ENCODE assay signal across 1 cellular context in genomic region chr14:76760331-76761197, GRCh38.
TF ChIP-seq lines count a peak whose summit lies in the region.

No MANE protein-coding gene starts in this region.

TF ChIP-seq in HepG2, 621 proteins besides CTCF, POLR2A, EP300 and RAD21 (continued from another document):
- TF ChIP-seq ZBTB40 (IDR thresholded peaks at IDR 0.05) (no peak), ZBTB40 (CRISPR knock-in tag; IDR thresholded peaks at IDR 0.05) (no peak), ZNF773 (CRISPR knock-in tag; IDR thresholded peaks at IDR 0.05; ENCODE audit: borderline replicate concordance) (no peak), CREB1 (IDR thresholded peaks at IDR 0.05) (no peak), CREB1 (CRISPR knock-in tag; IDR thresholded peaks at IDR 0.05) (no peak), ZGPAT (CRISPR knock-in tag; IDR thresholded peaks at IDR 0.05) (no peak)
- TF ChIP-seq, protein P1, sequence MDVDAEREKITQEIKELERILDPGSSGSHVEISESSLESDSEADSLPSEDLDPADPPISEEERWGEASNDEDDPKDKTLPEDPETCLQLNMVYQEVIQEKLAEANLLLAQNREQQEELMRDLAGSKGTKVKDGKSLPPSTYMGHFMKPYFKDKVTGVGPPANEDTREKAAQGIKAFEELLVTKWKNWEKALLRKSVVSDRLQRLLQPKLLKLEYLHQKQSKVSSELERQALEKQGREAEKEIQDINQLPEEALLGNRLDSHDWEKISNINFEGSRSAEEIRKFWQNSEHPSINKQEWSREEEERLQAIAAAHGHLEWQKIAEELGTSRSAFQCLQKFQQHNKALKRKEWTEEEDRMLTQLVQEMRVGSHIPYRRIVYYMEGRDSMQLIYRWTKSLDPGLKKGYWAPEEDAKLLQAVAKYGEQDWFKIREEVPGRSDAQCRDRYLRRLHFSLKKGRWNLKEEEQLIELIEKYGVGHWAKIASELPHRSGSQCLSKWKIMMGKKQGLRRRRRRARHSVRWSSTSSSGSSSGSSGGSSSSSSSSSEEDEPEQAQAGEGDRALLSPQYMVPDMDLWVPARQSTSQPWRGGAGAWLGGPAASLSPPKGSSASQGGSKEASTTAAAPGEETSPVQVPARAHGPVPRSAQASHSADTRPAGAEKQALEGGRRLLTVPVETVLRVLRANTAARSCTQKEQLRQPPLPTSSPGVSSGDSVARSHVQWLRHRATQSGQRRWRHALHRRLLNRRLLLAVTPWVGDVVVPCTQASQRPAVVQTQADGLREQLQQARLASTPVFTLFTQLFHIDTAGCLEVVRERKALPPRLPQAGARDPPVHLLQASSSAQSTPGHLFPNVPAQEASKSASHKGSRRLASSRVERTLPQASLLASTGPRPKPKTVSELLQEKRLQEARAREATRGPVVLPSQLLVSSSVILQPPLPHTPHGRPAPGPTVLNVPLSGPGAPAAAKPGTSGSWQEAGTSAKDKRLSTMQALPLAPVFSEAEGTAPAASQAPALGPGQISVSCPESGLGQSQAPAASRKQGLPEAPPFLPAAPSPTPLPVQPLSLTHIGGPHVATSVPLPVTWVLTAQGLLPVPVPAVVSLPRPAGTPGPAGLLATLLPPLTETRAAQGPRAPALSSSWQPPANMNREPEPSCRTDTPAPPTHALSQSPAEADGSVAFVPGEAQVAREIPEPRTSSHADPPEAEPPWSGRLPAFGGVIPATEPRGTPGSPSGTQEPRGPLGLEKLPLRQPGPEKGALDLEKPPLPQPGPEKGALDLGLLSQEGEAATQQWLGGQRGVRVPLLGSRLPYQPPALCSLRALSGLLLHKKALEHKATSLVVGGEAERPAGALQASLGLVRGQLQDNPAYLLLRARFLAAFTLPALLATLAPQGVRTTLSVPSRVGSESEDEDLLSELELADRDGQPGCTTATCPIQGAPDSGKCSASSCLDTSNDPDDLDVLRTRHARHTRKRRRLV (CRISPR knock-in tag; IDR thresholded peaks at IDR 0.05), result no peak
- TF ChIP-seq, protein P2, sequence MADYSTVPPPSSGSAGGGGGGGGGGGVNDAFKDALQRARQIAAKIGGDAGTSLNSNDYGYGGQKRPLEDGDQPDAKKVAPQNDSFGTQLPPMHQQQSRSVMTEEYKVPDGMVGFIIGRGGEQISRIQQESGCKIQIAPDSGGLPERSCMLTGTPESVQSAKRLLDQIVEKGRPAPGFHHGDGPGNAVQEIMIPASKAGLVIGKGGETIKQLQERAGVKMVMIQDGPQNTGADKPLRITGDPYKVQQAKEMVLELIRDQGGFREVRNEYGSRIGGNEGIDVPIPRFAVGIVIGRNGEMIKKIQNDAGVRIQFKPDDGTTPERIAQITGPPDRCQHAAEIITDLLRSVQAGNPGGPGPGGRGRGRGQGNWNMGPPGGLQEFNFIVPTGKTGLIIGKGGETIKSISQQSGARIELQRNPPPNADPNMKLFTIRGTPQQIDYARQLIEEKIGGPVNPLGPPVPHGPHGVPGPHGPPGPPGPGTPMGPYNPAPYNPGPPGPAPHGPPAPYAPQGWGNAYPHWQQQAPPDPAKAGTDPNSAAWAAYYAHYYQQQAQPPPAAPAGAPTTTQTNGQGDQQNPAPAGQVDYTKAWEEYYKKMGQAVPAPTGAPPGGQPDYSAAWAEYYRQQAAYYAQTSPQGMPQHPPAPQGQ (CRISPR knock-in tag; IDR thresholded peaks at IDR 0.05; ENCODE audit: borderline replicate concordance), result no peak
- TF ChIP-seq, protein P3, sequence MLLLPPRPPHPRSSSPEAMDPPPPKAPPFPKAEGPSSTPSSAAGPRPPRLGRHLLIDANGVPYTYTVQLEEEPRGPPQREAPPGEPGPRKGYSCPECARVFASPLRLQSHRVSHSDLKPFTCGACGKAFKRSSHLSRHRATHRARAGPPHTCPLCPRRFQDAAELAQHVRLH (CRISPR knock-in tag; IDR thresholded peaks at IDR 0.05; ENCODE audit: borderline replicate concordance, low read depth), result no peak
- TF ChIP-seq, protein P4, sequence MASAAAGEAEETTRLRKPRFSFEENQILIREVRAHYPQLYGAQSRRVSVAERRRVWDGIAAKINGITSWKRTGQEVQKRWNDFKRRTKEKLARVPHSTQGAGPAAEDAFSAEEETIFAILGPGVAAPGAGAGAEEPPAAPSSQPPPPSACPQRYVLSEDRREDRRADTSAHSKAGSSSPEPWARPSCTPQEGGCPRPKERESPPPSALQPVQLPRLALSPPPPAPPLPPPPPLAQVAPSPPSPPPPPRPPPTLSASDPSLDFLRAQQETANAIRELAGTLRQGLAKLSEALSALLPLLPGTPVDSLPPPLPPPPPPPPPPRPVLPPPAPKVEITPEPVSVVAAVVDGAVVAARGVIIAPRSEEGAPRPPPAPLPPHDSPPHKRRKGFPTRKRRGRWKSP (CRISPR knock-in tag; IDR thresholded peaks at IDR 0.05), result no peak
